ENCODE assay signal across 23 cellular contexts in the genomic region with DNA sequence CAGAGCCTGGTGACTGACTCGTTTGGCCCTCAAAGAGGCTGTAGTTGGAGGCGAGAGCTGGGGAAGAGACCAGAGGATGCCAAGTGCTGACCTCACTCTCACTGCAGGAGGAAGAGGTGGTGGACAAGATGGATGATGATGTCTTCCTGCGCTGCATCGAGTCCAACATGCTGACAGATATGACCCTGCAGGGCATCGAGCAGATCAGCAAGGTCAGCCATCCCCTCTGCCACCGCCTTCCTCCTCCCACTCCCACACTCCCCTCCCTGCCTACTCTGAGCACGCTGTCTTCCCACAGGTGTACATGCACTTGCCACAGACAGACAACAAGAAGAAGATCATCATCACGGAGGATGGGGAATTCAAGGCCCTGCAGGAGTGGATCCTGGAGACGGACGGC. TPM values are rescaled to one million over a fixed set of nuclear protein-coding genes. Genes with fewer than 3 reads are reported as not detected.
DNase-seq lines count a peak whose midpoint lies in the region; ATAC-seq and TF ChIP-seq lines count a peak whose summit lies in the region.
"Had no signal": no experiment of that assay in that cellular context is flagged by ENCODE, and none has a peak within 500 bp of the region (broad histone marks: within the 10 kb centered on the region; RNA-seq: fewer than 3 reads in every experiment).

No MANE protein-coding gene starts in this region.

- peaks cover 0 to 83% of the 10 kb centered on the region in 2 donors for H3K36me3 ChIP-seq in adrenal gland (replicated peaks in 1 of 2)

- no peak overlapping the region for H3K27ac ChIP-seq in adrenal gland
- H3K27ac ChIP-seq: gastroesophageal sphincter, left lung, right atrium auricular region, tibial artery had no signal

- 58 to 62% (median 61%) methylated on average over 8 to 10 of the region's 10 CpGs for WGBS in adrenal gland, 4 donors

- H3K4me1 Mint-ChIP-seq in activated naive CD4-positive, alpha-beta T cell treated with anti-CD3 and anti-CD28 coated beads, Interleukin-2, amount 10 ng/mL, durations not matched to agents 7 days and 5 days: peaks cover 2% of the 10 kb centered on the region
- H3K4me1 Mint-ChIP-seq in type B pancreatic cell (ENCODE audit: unreplicated experiment): no peaks in the 10 kb centered on the region
- H3K4me1 Mint-ChIP-seq: activated CD8-positive, alpha-beta memory T cell treated with anti-CD3 and anti-CD28 coated beads, Interleukin-2, amount 10 ng/mL, durations not matched to agents 7 days and 5 days had no signal

- no peak overlapping the region for H3K4me3 Mint-ChIP-seq in activated naive CD4-positive, alpha-beta T cell treated with anti-CD3 and anti-CD28 coated beads, Interleukin-2, amount 10 ng/mL, durations not matched to agents 7 days and 5 days
- no peak overlapping the region for H3K4me3 Mint-ChIP-seq in type B pancreatic cell
- H3K4me3 Mint-ChIP-seq: activated CD8-positive, alpha-beta memory T cell treated with anti-CD3 and anti-CD28 coated beads, Interleukin-2, amount 10 ng/mL, durations not matched to agents 7 days and 5 days had no signal

- H3K4me1 ChIP-seq in adrenal gland (replicated peaks in 1 of 2): no peaks in the 10 kb centered on the region
- H3K4me1 ChIP-seq: right atrium auricular region, tibial artery had no signal

- intact Hi-C loops in adrenal gland (cut with DNase I) (loop anchor here in 1 of 2 donors (2.0 kb wide), 1 partner anchor 50 kb away; a partner anchor contains a TSS), head of caudate nucleus (cut with DNase I) (no loop called here)

- peak overlapping the region; percentile 3 to 55 for H3K27ac Mint-ChIP-seq in activated naive CD4-positive, alpha-beta T cell treated with anti-CD3 and anti-CD28 coated beads, Interleukin-2, amount 50 U/mL, for 72 hours
- no peak overlapping the region for H3K27ac Mint-ChIP-seq in activated naive CD4-positive, alpha-beta T cell treated with anti-CD3 and anti-CD28 coated beads, Interleukin-2, amount 10 ng/mL, durations not matched to agents 7 days and 5 days
- H3K27ac Mint-ChIP-seq in type B pancreatic cell: peak overlapping the region; percentile 26
- H3K27ac Mint-ChIP-seq: activated CD8-positive, alpha-beta memory T cell treated with anti-CD3 and anti-CD28 coated beads, Interleukin-2, amount 10 ng/mL, durations not matched to agents 7 days and 5 days had no signal

- peaks cover 16 to 20% of the 10 kb centered on the region in 2 donors for H3K36me3 Mint-ChIP-seq in activated naive CD4-positive, alpha-beta T cell treated with anti-CD3 and anti-CD28 coated beads, Interleukin-2, amount 50 U/mL, for 72 hours
- peaks cover 63% of the 10 kb centered on the region for H3K36me3 Mint-ChIP-seq in activated naive CD4-positive, alpha-beta T cell treated with anti-CD3 and anti-CD28 coated beads, Interleukin-2, amount 10 ng/mL, durations not matched to agents 7 days and 5 days
- H3K36me3 Mint-ChIP-seq in type B pancreatic cell: peaks cover 27% of the 10 kb centered on the region

- no peak overlapping the region for H3K4me3 ChIP-seq in adrenal gland
- H3K4me3 ChIP-seq: gastroesophageal sphincter, left lung, right atrium auricular region, tibial artery had no signal

- TF ChIP-seq CTCF in type B pancreatic cell (conservative IDR thresholded peaks at IDR 0.05): no peak
- no peak for TF ChIP-seq CTCF in adrenal gland (IDR thresholded peaks at IDR 0.05)

- H3K9me3 ChIP-seq in adrenal gland (replicated peaks in 1 of 3): no peaks in the 10 kb centered on the region
- H3K9me3 ChIP-seq: gastroesophageal sphincter, left lung, right atrium auricular region, tibial artery had no signal

- no peak for DNase-seq in activated naive CD4-positive, alpha-beta T cell treated with anti-CD3 and anti-CD28 coated beads, Interleukin-2, amount 50 U/mL, for 72 hours (ENCODE audit: low spot score in 2 of 2)
- no peak for DNase-seq in activated naive CD4-positive, alpha-beta T cell treated with anti-CD3 and anti-CD28 coated beads, Interleukin-2, amount 10 ng/mL, durations not matched to agents 7 days and 5 days
- DNase-seq in cerebellum (ENCODE audit: low spot score): peak; percentile 17
- no peak for DNase-seq in type B pancreatic cell (ENCODE audit: extremely low spot score, unreplicated experiment)
- DNase-seq in adrenal gland: no peak
- DNase-seq in head of caudate nucleus: no peak
- DNase-seq: activated CD8-positive, alpha-beta memory T cell treated with anti-CD3 and anti-CD28 coated beads, Interleukin-2, amount 10 ng/mL, durations not matched to agents 7 days and 5 days; activated gamma-delta T cell treated with Interleukin-2 at 50 U/mL for 16 hours; C1 segment of cervical spinal cord; cortex of kidney; GDM1; HCEC 1CT; KG1; left lung; NCI-H2029 treated with DMSO at 0.1 percent for 48 hours; NCI-H510A treated with DMSO at 0.1 percent for 48 hours; RPMI8226; stimulated activated CD4-positive, alpha-beta T cell treated with anti-CD3 and anti-CD28 coated beads, Interleukin-15, amount 100 ng/mL, for 24 hours; stimulated activated naive CD4-positive, alpha-beta T cell; tibial artery had no signal

- peak in 1 of 2 donors; percentile 5 for ATAC-seq in activated naive CD4-positive, alpha-beta T cell treated with anti-CD3 and anti-CD28 coated beads, Interleukin-2, amount 50 U/mL, for 72 hours
- ATAC-seq: activated CD8-positive, alpha-beta memory T cell treated with anti-CD3 and anti-CD28 coated beads, Interleukin-2, amount 10 ng/mL, durations not matched to agents 7 days and 5 days; gastroesophageal sphincter; left lung had no signal

- CTCF ChIA-PET in activated naive CD4-positive, alpha-beta T cell treated with anti-CD3 and anti-CD28 coated beads, Interleukin-2, amount 10 ng/mL, durations not matched to agents 7 days and 5 days (lab: Charles Lee): interaction anchor here (5.8 kb wide), 1 partner anchor 48 kb away, joined by 157 read pairs; a partner anchor contains a TSS

- no peaks in the 10 kb centered on the region for H3K27me3 ChIP-seq in adrenal gland
- H3K27me3 ChIP-seq: gastroesophageal sphincter, left lung, right atrium auricular region, tibial artery had no signal

- no peak for TF ChIP-seq POLR2A in adrenal gland (IDR thresholded peaks at IDR 0.05)

- H3K27me3 Mint-ChIP-seq in activated naive CD4-positive, alpha-beta T cell treated with anti-CD3 and anti-CD28 coated beads, Interleukin-2, amount 10 ng/mL, durations not matched to agents 7 days and 5 days: no peaks in the 10 kb centered on the region
- H3K27me3 Mint-ChIP-seq in type B pancreatic cell: no peaks in the 10 kb centered on the region
- H3K27me3 Mint-ChIP-seq: activated CD8-positive, alpha-beta memory T cell treated with anti-CD3 and anti-CD28 coated beads, Interleukin-2, amount 10 ng/mL, durations not matched to agents 7 days and 5 days had no signal

- H3K9me3 Mint-ChIP-seq in activated naive CD4-positive, alpha-beta T cell treated with anti-CD3 and anti-CD28 coated beads, Interleukin-2, amount 50 U/mL, for 72 hours: no peaks in the 10 kb centered on the region
- no peaks in the 10 kb centered on the region for H3K9me3 Mint-ChIP-seq in activated naive CD4-positive, alpha-beta T cell treated with anti-CD3 and anti-CD28 coated beads, Interleukin-2, amount 10 ng/mL, durations not matched to agents 7 days and 5 days
- H3K9me3 Mint-ChIP-seq in type B pancreatic cell: no peaks in the 10 kb centered on the region

RNA-seq across cellular contexts. Expression of a gene that starts 26.9 kb away (rescaled TPM):
- 100 to 1,000 TPM; 280 to 333 TPM for total RNA-seq in activated naive CD4-positive, alpha-beta T cell treated with anti-CD3 and anti-CD28 coated beads, Interleukin-2, amount 50 U/mL, for 72 hours
- 79.8 TPM for total RNA-seq in cerebellum
- total RNA-seq in type B pancreatic cell (ENCODE audit: low replicate concordance): 175 and 244 TPM in 2 replicates
- 100 to 1,000 TPM in 5 of 8 donors, 10 to 100 TPM in 3; 84.2 to 172 (median 118) TPM for total RNA-seq in adrenal gland
- 10 to 100 TPM; 19.3 to 80.4 (median 58.7) TPM for polyA plus RNA-seq in adrenal gland

RNA-seq across cellular contexts. Expression of a gene that starts 29.9 kb away (rescaled TPM):
- not detected for total RNA-seq in activated naive CD4-positive, alpha-beta T cell treated with anti-CD3 and anti-CD28 coated beads, Interleukin-2, amount 50 U/mL, for 72 hours
- not detected for total RNA-seq in cerebellum
- total RNA-seq in type B pancreatic cell (ENCODE audit: low replicate concordance): not detected in 2 replicates
- total RNA-seq in adrenal gland: not detected
- under 1 TPM in 1 of 3 donors, not detected in 2; 0.24 TPM for polyA plus RNA-seq in adrenal gland
- total RNA-seq: A172; activated CD8-positive, alpha-beta memory T cell treated with anti-CD3 and anti-CD28 coated beads, Interleukin-2, amount 10 ng/mL, durations not matched to agents 7 days and 5 days; gastroesophageal sphincter; left lung; right atrium auricular region had no signal

RNA-seq across cellular contexts. Expression of a gene that starts 31.7 kb away (rescaled TPM):
- total RNA-seq in activated naive CD4-positive, alpha-beta T cell treated with anti-CD3 and anti-CD28 coated beads, Interleukin-2, amount 50 U/mL, for 72 hours: 10 to 100 TPM; 21.8 to 26.5 TPM
- total RNA-seq in cerebellum (17.1 TPM), type B pancreatic cell (ENCODE audit: low replicate concordance) (34.5 and 76.6 TPM in 2 replicates), adrenal gland (100 to 1,000 TPM in 1 of 8 donors, 10 to 100 TPM in 7; 54.0 to 111 (median 76.4) TPM)
- polyA plus RNA-seq in adrenal gland: 10 to 100 TPM; 30.0 to 59.6 (median 54.6) TPM

RNA-seq across cellular contexts. Expression of a gene that starts 37.8 kb away (rescaled TPM):
- 10 to 100 TPM; 16.4 to 18.9 TPM for total RNA-seq in activated naive CD4-positive, alpha-beta T cell treated with anti-CD3 and anti-CD28 coated beads, Interleukin-2, amount 50 U/mL, for 72 hours
- total RNA-seq in cerebellum (1.00 TPM), type B pancreatic cell (ENCODE audit: low replicate concordance) (4.3 and 11.3 TPM in 2 replicates), adrenal gland (100 to 1,000 TPM in 2 of 8 donors, 10 to 100 TPM in 6; 18.8 to 134 (median 54.7) TPM)
- 10 to 100 TPM; 18.8 to 70.8 (median 65.6) TPM for polyA plus RNA-seq in adrenal gland

RNA-seq across cellular contexts. Expression of a gene that starts 47.4 kb away (rescaled TPM):
- total RNA-seq in activated naive CD4-positive, alpha-beta T cell treated with anti-CD3 and anti-CD28 coated beads, Interleukin-2, amount 50 U/mL, for 72 hours: 1 to 10 TPM; 4.6 to 6.0 TPM
- total RNA-seq in cerebellum (1.1 TPM), type B pancreatic cell (ENCODE audit: low replicate concordance) (2.4 and 3.5 TPM in 2 replicates), adrenal gland (10 to 100 TPM; 25.0 to 75.2 (median 50.0) TPM)
- 10 to 100 TPM; 19.4 to 39.1 (median 25.2) TPM for polyA plus RNA-seq in adrenal gland
